8 cellular contexts compared by ENCODE assay signal in genomic region chr22:31212783-31213626, GRCh38. TPM values are rescaled to one million over a fixed set of nuclear protein-coding genes. Genes with fewer than 3 reads are reported as not detected.
DNase-seq lines count a peak whose midpoint lies in the region; ATAC-seq and TF ChIP-seq lines count a peak whose summit lies in the region.

No MANE protein-coding gene starts in this region.

- DNase-seq in BE2C (no peak), LNCaP clone FGC (ENCODE audit: low read depth) (no peak), cardiac fibroblast (ENCODE audit: low read depth in 2 of 2) (no peak), SK-N-DZ (ENCODE audit: low spot score) (no peak), mesenteric fat pad (ENCODE audit: low spot score) (no peak), amygdala (lab: John Stamatoyannopoulos, UW) (no peak)
- DNase-seq in naive thymus-derived CD8-positive, alpha-beta T cell = no peak
- DNase-seq in central memory CD4-positive, alpha-beta T cell = no peak

- peaks cover 7% of the 10 kb centered on the region; the same call in 1 of the 2 replicates for H3K4me1 ChIP-seq in BE2C

- H3K36me3 ChIP-seq in BE2C = no peaks in the 10 kb centered on the region

- H3K4me3 ChIP-seq in BE2C (ENCODE audit: low read depth, low read length) (peak overlapping the region; percentile 89), LNCaP clone FGC (ENCODE audit: low read depth, low read length) (peak overlapping the region; percentile 96), cardiac fibroblast (replicated peaks in 1 of 2; ENCODE audit: low read depth in 2 of 2, low read length in 2 of 2) (peak overlapping the region; percentile 73 to 95)

- no peaks in the 10 kb centered on the region for H3K9me3 Mint-ChIP-seq in naive thymus-derived CD8-positive, alpha-beta T cell

- peak overlapping the region; percentile 78 to 90 (median 89) for H3K4me3 Mint-ChIP-seq in naive thymus-derived CD8-positive, alpha-beta T cell

- peaks cover 19 to 61% (median 56%) of the 10 kb centered on the region in 4 donors for H3K4me1 Mint-ChIP-seq in naive thymus-derived CD8-positive, alpha-beta T cell

- no peaks in the 10 kb centered on the region for H3K27me3 Mint-ChIP-seq in naive thymus-derived CD8-positive, alpha-beta T cell

- ATAC-seq in naive thymus-derived CD8-positive, alpha-beta T cell = no peak

- no peaks in the 10 kb centered on the region for H3K36me3 Mint-ChIP-seq in naive thymus-derived CD8-positive, alpha-beta T cell

- H3K27me3 ChIP-seq in BE2C = no peaks in the 10 kb centered on the region

- POLR2A ChIA-PET in naive thymus-derived CD8-positive, alpha-beta T cell (lab: Charles Lee) = interaction anchor here (0.5 to 8.8 kb wide), 19 partner anchors 8 to 373 kb away, joined by 3 to 112 read pairs (median 8); partner anchors contain the start of genes MORC2, PATZ1, PIK3IP1 and RNF185

- TF ChIP-seq CTCF in BE2C (IDR thresholded peaks at IDR 0.05; ENCODE audit: low read depth, low read length) (no peak), LNCaP clone FGC (IDR thresholded peaks at IDR 0.05; ENCODE audit: control insufficient read depth, extremely low read depth, insufficient read depth) (no peak), cardiac fibroblast (IDR thresholded peaks at IDR 0.05; ENCODE audit: low read depth, low read length) (no peak)

- no peaks in the 10 kb centered on the region for H3K9me3 ChIP-seq in BE2C

- peak overlapping the region in 8 of 10 donors; percentile 31 to 92 (median 68) for H3K27ac Mint-ChIP-seq in naive thymus-derived CD8-positive, alpha-beta T cell

RNA-seq across cellular contexts. Expression of gene LIMK2, which starts 0.9 kb away (rescaled TPM):
- 19.9 TPM for polyA plus RNA-seq in BE2C (2012; ENCODE audit: insufficient read depth, insufficient read length, low read depth)
- 10 to 100 TPM; 20.7 to 26.5 TPM for total RNA-seq in naive thymus-derived CD8-positive, alpha-beta T cell
- 10 to 100 TPM in 2 of 3 donors, 1 to 10 TPM in 1; 7.4 to 21.0 (median 12.7) TPM for polyA plus RNA-seq in naive thymus-derived CD8-positive, alpha-beta T cell
- 28.2 and 41.5 TPM in 2 replicates for polyA plus RNA-seq in SK-N-DZ (2014; cell fraction: cytosol; rRNA removed)
- polyA plus RNA-seq in SK-N-DZ (2014; cell fraction: nucleus; rRNA removed) = 46.0 and 54.9 TPM in 2 replicates
- 52.1 TPM for total RNA-seq in mesenteric fat pad

RNA-seq across cellular contexts. Expression of gene RNF185, which starts 53.0 kb away (rescaled TPM):
- 35.2 TPM for polyA plus RNA-seq in BE2C (2012; ENCODE audit: insufficient read depth, insufficient read length, low read depth)
- total RNA-seq in naive thymus-derived CD8-positive, alpha-beta T cell = 10 to 100 TPM; 21.0 to 21.8 TPM
- polyA plus RNA-seq in naive thymus-derived CD8-positive, alpha-beta T cell = 10 to 100 TPM; 14.5 to 21.9 (median 17.5) TPM
- polyA plus RNA-seq in SK-N-DZ (2014; cell fraction: cytosol; rRNA removed) = 32.7 and 34.9 TPM in 2 replicates
- polyA plus RNA-seq in SK-N-DZ (2014; cell fraction: nucleus; rRNA removed) = 20.3 and 22.1 TPM in 2 replicates
- 39.0 TPM for total RNA-seq in mesenteric fat pad
